ENCODE assay signal across 21 cellular contexts in the genomic region with DNA sequence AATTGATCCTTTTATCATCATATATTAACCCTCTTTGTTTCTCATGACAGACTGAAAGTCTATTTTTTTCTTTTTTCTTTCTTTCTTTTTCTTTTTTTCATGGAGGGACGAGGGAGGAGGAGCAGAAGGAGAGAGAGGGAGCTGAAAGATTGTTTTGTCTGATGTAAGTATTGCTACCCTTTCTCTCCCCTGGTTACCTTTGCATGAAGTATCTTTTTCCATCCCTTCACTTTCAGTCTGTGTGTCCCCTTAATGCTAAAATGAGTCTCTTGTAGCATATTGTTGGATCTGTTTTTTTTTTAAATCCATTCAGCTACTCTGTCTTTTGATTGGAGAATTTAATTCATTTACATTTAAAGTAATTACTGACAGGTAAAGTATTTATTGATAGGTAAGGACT. TPM values are rescaled to one million over a fixed set of nuclear protein-coding genes. Genes with fewer than 3 reads are reported as not detected.
A peak's percentile ranks its signal among the peaks of the same experiment; 100 is the strongest.
DNase-seq lines count a peak whose midpoint lies in the region; ATAC-seq and TF ChIP-seq lines count a peak whose summit lies in the region.
"Had no signal": no experiment of that assay in that cellular context is flagged by ENCODE, and none has a peak within 500 bp of the region (broad histone marks: within the 10 kb centered on the region; RNA-seq: fewer than 3 reads in every experiment).

No MANE protein-coding gene starts in this region.

- no peak for TF ChIP-seq POLR2A in gastrocnemius medialis (IDR thresholded peaks at IDR 0.05)

- no peaks in the 10 kb centered on the region for H3K27me3 ChIP-seq in smooth muscle cell (ENCODE audit: low read depth)
- H3K27me3 ChIP-seq in gastrocnemius medialis: no peaks in the 10 kb centered on the region
- H3K27me3 ChIP-seq: BLaER1 treated with 17β-estradiol and CSF1 and Interleukin-3, amounts not matched to agents 10 nM and 100 nM; MG63 had no signal

- in situ Hi-C loops in gastrocnemius medialis (cut with MboI; ENCODE audit: low sequenced_read_pairs in 4 of 4): loop anchor here in 1 of 4 donors (10.0 kb wide), 1 partner anchor 179 kb away; no protein-coding TSS in a partner anchor

- H3K9me3 ChIP-seq in smooth muscle cell (replicated peaks; ENCODE audit: low read depth) (no peaks in the 10 kb centered on the region), gastrocnemius medialis (no peaks in the 10 kb centered on the region)
- H3K9me3 ChIP-seq: A549; BLaER1 treated with 17β-estradiol and CSF1 and Interleukin-3, amounts not matched to agents 10 nM and 100 nM; MG63 had no signal

- no peak overlapping the region for H3K4me2 ChIP-seq in smooth muscle cell
- H3K4me2 ChIP-seq: A549; BLaER1 treated with 17β-estradiol and CSF1 and Interleukin-3, amounts not matched to agents 10 nM and 100 nM had no signal

- H3K36me3 ChIP-seq in smooth muscle cell (ENCODE audit: low read depth): no peaks in the 10 kb centered on the region
- no peaks in the 10 kb centered on the region for H3K36me3 ChIP-seq in gastrocnemius medialis
- H3K36me3 ChIP-seq: BLaER1 treated with 17β-estradiol and CSF1 and Interleukin-3, amounts not matched to agents 10 nM and 100 nM; MG63 had no signal

- no peaks in the 10 kb centered on the region for H3K4me1 ChIP-seq in smooth muscle cell (ENCODE audit: low read depth)
- H3K4me1 ChIP-seq in gastrocnemius medialis: no peaks in the 10 kb centered on the region
- H3K4me1 ChIP-seq: A549; BLaER1 treated with 17β-estradiol and CSF1 and Interleukin-3, amounts not matched to agents 10 nM and 100 nM had no signal

- H3K9ac ChIP-seq in smooth muscle cell (ENCODE audit: low read depth): no peak overlapping the region
- H3K9ac ChIP-seq: BLaER1 treated with 17β-estradiol and CSF1 and Interleukin-3, amounts not matched to agents 10 nM and 100 nM had no signal

- WGBS in smooth muscle cell (ENCODE audit: low lambda C conversion rate): 78% methylated on average over 1 of the region's 1 CpG

- CTCF ChIA-PET in activated CD8-positive, alpha-beta T cell treated with anti-CD3 and anti-CD28 coated beads for 36 hours (lab: Charles Lee): interaction anchor here (1.7 to 3.3 kb wide), 3 partner anchors 63 to 200 kb away, joined by 3 to 13 read pairs (median 8); no protein-coding TSS in a partner anchor
- CTCF ChIA-PET in activated CD8-positive, alpha-beta T cell treated with anti-CD3 and anti-CD28 coated beads, Interleukin-2, amount 10 ng/mL, durations not matched to agents 7 days and 5 days (lab: Charles Lee): interaction anchor here (0.8 to 3.4 kb wide), 2 partner anchors 179 to 200 kb away, joined by 3 to 11 read pairs; no protein-coding TSS in a partner anchor

- no peak for DNase-seq in activated CD8-positive, alpha-beta T cell treated with anti-CD3 and anti-CD28 coated beads for 36 hours
- no peak for DNase-seq in activated CD8-positive, alpha-beta T cell treated with anti-CD3 and anti-CD28 coated beads, Interleukin-2, amount 10 ng/mL, durations not matched to agents 7 days and 5 days
- no peak for DNase-seq in stimulated activated naive CD8-positive, alpha-beta T cell treated with anti-CD3 and anti-CD28 coated beads, Interleukin-15, Interleukin-2, amounts not matched to agents 100 U/mL and 50 U/mL, for 24 hours
- no peak for DNase-seq in smooth muscle cell (lab: John Stamatoyannopoulos, UW; ENCODE audit: unreplicated experiment)
- no peak for DNase-seq in gastrocnemius medialis
- DNase-seq: AML-193; CD4-positive, alpha-beta T cell; IMR-90; KG1; MG63; NCI-H1105 treated with DMSO at 0.1 percent for 48 hours; NCI-H2029; NCI-H446 treated with DMSO at 0.1 percent for 48 hours; NCI-H526; NCI-H82; NK-92 treated with Interleukin-12 subunit alpha and Interleukin-12 subunit beta, amount 100 ng/mL, for 24 hours; PC-3 had no signal

- POLR2A ChIA-PET in activated CD8-positive, alpha-beta T cell treated with anti-CD3 and anti-CD28 coated beads for 36 hours (lab: Charles Lee): interaction anchor here (0.7 to 4.6 kb wide), 2 partner anchors 28 to 646 kb away, joined by 3 to 22 read pairs; partner anchors contain the start of gene SERINC5
- POLR2A ChIA-PET in activated CD8-positive, alpha-beta T cell treated with anti-CD3 and anti-CD28 coated beads, Interleukin-2, amount 10 ng/mL, durations not matched to agents 7 days and 5 days (lab: Charles Lee): interaction anchor here (2.3 kb wide), 1 partner anchor 28 kb away, joined by 14 read pairs; the partner anchor contains the start of gene SERINC5

- H3K27ac ChIP-seq in smooth muscle cell (ENCODE audit: low read depth) (no peak overlapping the region), gastrocnemius medialis (no peak overlapping the region)
- H3K27ac ChIP-seq: A549; BLaER1 treated with 17β-estradiol and CSF1 and Interleukin-3, amounts not matched to agents 10 nM and 100 nM had no signal

- TF ChIP-seq CTCF in activated CD8-positive, alpha-beta T cell treated with anti-CD3 and anti-CD28 coated beads for 36 hours (IDR thresholded peaks at IDR 0.05): no peak
- TF ChIP-seq CTCF in smooth muscle cell (IDR thresholded peaks at IDR 0.05; ENCODE audit: borderline replicate concordance, insufficient read depth, poor library complexity, severe bottlenecking) (no peak), gastrocnemius medialis (IDR thresholded peaks at IDR 0.05 in 4 of 5, conservative IDR thresholded peaks at IDR 0.05 in 1 of 5) (no peak)

- no peaks in the 10 kb centered on the region for H4K20me1 ChIP-seq in smooth muscle cell (ENCODE audit: low read depth)
- H4K20me1 ChIP-seq: BLaER1 treated with 17β-estradiol and CSF1 and Interleukin-3, amounts not matched to agents 10 nM and 100 nM had no signal

- H3K4me3 Mint-ChIP-seq in activated CD8-positive, alpha-beta T cell treated with anti-CD3 and anti-CD28 coated beads for 36 hours: peak overlapping the region; percentile 24
- no peak overlapping the region for H3K4me3 Mint-ChIP-seq in activated CD8-positive, alpha-beta T cell treated with anti-CD3 and anti-CD28 coated beads, Interleukin-2, amount 10 ng/mL, durations not matched to agents 7 days and 5 days
- no peak overlapping the region for H3K4me3 Mint-ChIP-seq in T-helper 1 cell treated with Interleukin-12 subunit alpha and Interleukin-12 subunit beta and Interleukin-4 antibody, amounts not matched to agents 30 μg/mL and 1 μg/mL, for 36 hours
- peak overlapping the region; percentile 50 for H3K4me3 Mint-ChIP-seq in activated T-helper 17 cell treated with anti-CD3 and anti-CD28 coated beads, Interleukin-2, amount 50 U/mL, for 72 hours
- H3K4me3 Mint-ChIP-seq: CD4-positive, alpha-beta T cell had no signal

- H3K4me3 ChIP-seq in smooth muscle cell (no peak overlapping the region), gastrocnemius medialis (no peak overlapping the region)
- H3K4me3 ChIP-seq: A549; BLaER1 treated with 17β-estradiol and CSF1 and Interleukin-3, amounts not matched to agents 10 nM and 100 nM; MG63 had no signal

- no peak overlapping the region for H2AFZ ChIP-seq in smooth muscle cell (ENCODE audit: low read depth)

- peak; percentile 70 for ATAC-seq in activated CD8-positive, alpha-beta T cell treated with anti-CD3 and anti-CD28 coated beads for 36 hours
- no peak for ATAC-seq in activated CD8-positive, alpha-beta T cell treated with anti-CD3 and anti-CD28 coated beads, Interleukin-2, amount 10 ng/mL, durations not matched to agents 7 days and 5 days
- peak; percentile 68 for ATAC-seq in activated T-helper 17 cell treated with anti-CD3 and anti-CD28 coated beads, Interleukin-2, amount 50 U/mL, for 72 hours (replicated peaks)
- peak; percentile 68 for ATAC-seq in stimulated activated naive CD8-positive, alpha-beta T cell treated with anti-CD3 and anti-CD28 coated beads, Interleukin-15, Interleukin-2, amounts not matched to agents 100 U/mL and 50 U/mL, for 24 hours
- no peak for ATAC-seq in gastrocnemius medialis
- ATAC-seq: A549, PC-3 had no signal

- H3K27me3 Mint-ChIP-seq in activated CD8-positive, alpha-beta T cell treated with anti-CD3 and anti-CD28 coated beads for 36 hours: no peaks in the 10 kb centered on the region
- no peaks in the 10 kb centered on the region for H3K27me3 Mint-ChIP-seq in activated CD8-positive, alpha-beta T cell treated with anti-CD3 and anti-CD28 coated beads, Interleukin-2, amount 10 ng/mL, durations not matched to agents 7 days and 5 days (ENCODE audit: low read depth)
- no peaks in the 10 kb centered on the region for H3K27me3 Mint-ChIP-seq in T-helper 1 cell treated with Interleukin-12 subunit alpha and Interleukin-12 subunit beta and Interleukin-4 antibody, amounts not matched to agents 30 μg/mL and 1 μg/mL, for 36 hours (ENCODE audit: low read depth)
- no peaks in the 10 kb centered on the region for H3K27me3 Mint-ChIP-seq in activated T-helper 17 cell treated with anti-CD3 and anti-CD28 coated beads, Interleukin-2, amount 50 U/mL, for 72 hours
- H3K27me3 Mint-ChIP-seq: CD4-positive, alpha-beta T cell had no signal

- no peaks in the 10 kb centered on the region for H3K9me3 Mint-ChIP-seq in activated CD8-positive, alpha-beta T cell treated with anti-CD3 and anti-CD28 coated beads for 36 hours
- H3K9me3 Mint-ChIP-seq in activated CD8-positive, alpha-beta T cell treated with anti-CD3 and anti-CD28 coated beads, Interleukin-2, amount 10 ng/mL, durations not matched to agents 7 days and 5 days (ENCODE audit: insufficient read depth): no peaks in the 10 kb centered on the region
- H3K9me3 Mint-ChIP-seq in T-helper 1 cell treated with Interleukin-12 subunit alpha and Interleukin-12 subunit beta and Interleukin-4 antibody, amounts not matched to agents 30 μg/mL and 1 μg/mL, for 36 hours: no peaks in the 10 kb centered on the region
- no peaks in the 10 kb centered on the region for H3K9me3 Mint-ChIP-seq in activated T-helper 17 cell treated with anti-CD3 and anti-CD28 coated beads, Interleukin-2, amount 50 U/mL, for 72 hours
- H3K9me3 Mint-ChIP-seq: CD4-positive, alpha-beta T cell had no signal

- H3K4me1 Mint-ChIP-seq in activated CD8-positive, alpha-beta T cell treated with anti-CD3 and anti-CD28 coated beads for 36 hours (ENCODE audit: low read depth): peaks cover 21% of the 10 kb centered on the region
- peaks cover 11% of the 10 kb centered on the region for H3K4me1 Mint-ChIP-seq in activated CD8-positive, alpha-beta T cell treated with anti-CD3 and anti-CD28 coated beads, Interleukin-2, amount 10 ng/mL, durations not matched to agents 7 days and 5 days (ENCODE audit: low read depth)
- H3K4me1 Mint-ChIP-seq in T-helper 1 cell treated with Interleukin-12 subunit alpha and Interleukin-12 subunit beta and Interleukin-4 antibody, amounts not matched to agents 30 μg/mL and 1 μg/mL, for 36 hours (ENCODE audit: low read depth): peaks cover 19% of the 10 kb centered on the region
- peaks cover 11% of the 10 kb centered on the region for H3K4me1 Mint-ChIP-seq in activated T-helper 17 cell treated with anti-CD3 and anti-CD28 coated beads, Interleukin-2, amount 50 U/mL, for 72 hours

- no peaks in the 10 kb centered on the region for H3K79me2 ChIP-seq in smooth muscle cell (ENCODE audit: low read depth)

- no peaks in the 10 kb centered on the region for H3F3A ChIP-seq in smooth muscle cell (ENCODE audit: low read depth)

- H3K36me3 Mint-ChIP-seq in activated CD8-positive, alpha-beta T cell treated with anti-CD3 and anti-CD28 coated beads for 36 hours (ENCODE audit: low read depth): peaks cover 1% of the 10 kb centered on the region
- H3K36me3 Mint-ChIP-seq in activated CD8-positive, alpha-beta T cell treated with anti-CD3 and anti-CD28 coated beads, Interleukin-2, amount 10 ng/mL, durations not matched to agents 7 days and 5 days (ENCODE audit: low read depth): no peaks in the 10 kb centered on the region
- H3K36me3 Mint-ChIP-seq in T-helper 1 cell treated with Interleukin-12 subunit alpha and Interleukin-12 subunit beta and Interleukin-4 antibody, amounts not matched to agents 30 μg/mL and 1 μg/mL, for 36 hours (ENCODE audit: low read depth): no peaks in the 10 kb centered on the region
- H3K36me3 Mint-ChIP-seq in activated T-helper 17 cell treated with anti-CD3 and anti-CD28 coated beads, Interleukin-2, amount 50 U/mL, for 72 hours (ENCODE audit: low read depth): no peaks in the 10 kb centered on the region

- intact Hi-C loops in activated CD8-positive, alpha-beta T cell treated with anti-CD3 and anti-CD28 coated beads for 36 hours (cut with micrococcal nuclease): no loop called here
- intact Hi-C loops in gastrocnemius medialis (cut with DNase I; ENCODE audit: low total_unique reads): no loop called here

- H3K27ac Mint-ChIP-seq in activated CD8-positive, alpha-beta T cell treated with anti-CD3 and anti-CD28 coated beads for 36 hours: peak overlapping the region; percentile 90
- H3K27ac Mint-ChIP-seq in activated CD8-positive, alpha-beta T cell treated with anti-CD3 and anti-CD28 coated beads, Interleukin-2, amount 10 ng/mL, durations not matched to agents 7 days and 5 days: no peak overlapping the region
- peak overlapping the region; percentile 24 for H3K27ac Mint-ChIP-seq in T-helper 1 cell treated with Interleukin-12 subunit alpha and Interleukin-12 subunit beta and Interleukin-4 antibody, amounts not matched to agents 30 μg/mL and 1 μg/mL, for 36 hours
- H3K27ac Mint-ChIP-seq in activated T-helper 17 cell treated with anti-CD3 and anti-CD28 coated beads, Interleukin-2, amount 50 U/mL, for 72 hours: peak overlapping the region; percentile 83
- H3K27ac Mint-ChIP-seq: CD4-positive, alpha-beta T cell had no signal

RNA-seq across cellular contexts. Expression of gene SERINC5, which starts 27.5 kb away (rescaled TPM):
- 10 to 100 TPM; 32.4 to 33.1 TPM for total RNA-seq in activated CD8-positive, alpha-beta T cell treated with anti-CD3 and anti-CD28 coated beads for 36 hours
- 10 to 100 TPM; 52.5 to 54.5 TPM for total RNA-seq in activated CD8-positive, alpha-beta T cell treated with anti-CD3 and anti-CD28 coated beads, Interleukin-2, amount 10 ng/mL, durations not matched to agents 7 days and 5 days
- 10 to 100 TPM; 50.7 to 76.7 TPM for total RNA-seq in activated T-helper 17 cell treated with anti-CD3 and anti-CD28 coated beads, Interleukin-2, amount 50 U/mL, for 72 hours
- 37.0 and 39.2 TPM in 2 replicates for total RNA-seq in smooth muscle cell
- polyA plus RNA-seq in smooth muscle cell: 4.5 and 11.5 TPM in 2 replicates
- 1 to 10 TPM; 1.4 to 5.3 (median 3.0) TPM for total RNA-seq in gastrocnemius medialis

RNA-seq across cellular contexts. Expression of gene SPZ1, which starts 36.4 kb away (rescaled TPM):
- total RNA-seq in activated CD8-positive, alpha-beta T cell treated with anti-CD3 and anti-CD28 coated beads for 36 hours: not detected
- not detected for total RNA-seq in activated CD8-positive, alpha-beta T cell treated with anti-CD3 and anti-CD28 coated beads, Interleukin-2, amount 10 ng/mL, durations not matched to agents 7 days and 5 days
- total RNA-seq in activated T-helper 17 cell treated with anti-CD3 and anti-CD28 coated beads, Interleukin-2, amount 50 U/mL, for 72 hours: not detected
- not detected in 2 replicates for total RNA-seq in smooth muscle cell
- not detected in 2 replicates for polyA plus RNA-seq in smooth muscle cell
- not detected for total RNA-seq in gastrocnemius medialis
- total RNA-seq: CD4-positive, alpha-beta T cell; IMR-90; PC-3 had no signal
- polyA plus RNA-seq: A549, IMR-90 had no signal

Comparison
In these comparisons a context has a peak if more than half of its experiments do, and no peak if none do; other contexts are left out.
1. ATAC-seq: peak in activated CD8-positive, alpha-beta T cell treated with anti-CD3 and anti-CD28 coated beads for 36 hours (single experiment), activated T-helper 17 cell treated with anti-CD3 and anti-CD28 coated beads, Interleukin-2, amount 50 U/mL, for 72 hours (single experiment) and stimulated activated naive CD8-positive, alpha-beta T cell treated with anti-CD3 and anti-CD28 coated beads, Interleukin-15, Interleukin-2, amounts not matched to agents 100 U/mL and 50 U/mL, for 24 hours (single experiment); none in activated CD8-positive, alpha-beta T cell treated with anti-CD3 and anti-CD28 coated beads, Interleukin-2, amount 10 ng/mL, durations not matched to agents 7 days and 5 days (single experiment) and gastrocnemius medialis (0 of 2).
2. H3K4me3 Mint-ChIP-seq: peak in activated CD8-positive, alpha-beta T cell treated with anti-CD3 and anti-CD28 coated beads for 36 hours (single experiment) and activated T-helper 17 cell treated with anti-CD3 and anti-CD28 coated beads, Interleukin-2, amount 50 U/mL, for 72 hours (single experiment); none in activated CD8-positive, alpha-beta T cell treated with anti-CD3 and anti-CD28 coated beads, Interleukin-2, amount 10 ng/mL, durations not matched to agents 7 days and 5 days (single experiment) and T-helper 1 cell treated with Interleukin-12 subunit alpha and Interleukin-12 subunit beta and Interleukin-4 antibody, amounts not matched to agents 30 μg/mL and 1 μg/mL, for 36 hours (single experiment).